23 cellular contexts compared by ENCODE assay signal in the genomic region with DNA sequence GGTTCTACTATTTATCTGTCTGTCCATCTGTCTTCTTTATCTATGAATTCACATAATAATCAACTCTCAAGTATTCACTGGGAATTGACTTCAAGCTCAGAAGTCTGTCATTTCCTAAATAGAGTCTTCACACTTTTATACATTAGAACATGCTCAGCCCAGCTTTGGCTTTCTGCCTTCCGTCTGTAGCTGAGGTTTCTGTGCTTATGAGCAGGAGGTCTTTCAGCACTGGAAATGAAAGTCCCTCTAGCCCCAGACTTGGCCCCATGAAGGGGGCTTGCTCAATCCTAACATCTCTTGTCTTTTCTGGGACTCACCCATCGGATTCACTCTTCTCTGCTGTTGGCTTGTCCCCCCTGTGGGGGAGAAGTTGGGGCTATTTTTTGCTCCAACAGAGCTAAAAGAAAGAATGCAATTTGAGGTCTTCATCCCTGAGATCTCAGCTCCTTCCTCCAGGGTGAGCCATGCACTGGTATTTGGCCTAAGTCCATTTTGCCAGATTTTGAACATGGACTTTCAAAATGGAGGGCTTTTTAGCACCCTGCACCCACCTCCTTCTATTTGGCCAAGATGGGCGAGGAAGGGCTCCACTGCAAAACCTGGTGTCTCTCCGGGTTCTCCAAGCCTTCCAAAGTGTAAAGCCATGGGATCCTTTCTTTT.
DNase-seq lines count a peak whose midpoint lies in the region; ATAC-seq and TF ChIP-seq lines count a peak whose summit lies in the region.
"Had no signal": no experiment of that assay in that cellular context is flagged by ENCODE, and none has a peak within 500 bp of the region (broad histone marks: within the 10 kb centered on the region; RNA-seq: fewer than 3 reads in every experiment).

No MANE protein-coding gene starts in this region.

- no peak for ATAC-seq in natural killer cell treated with Interleukin-12 subunit alpha and Interleukin-12 subunit beta and Interleukin-15 and Interleukin-18, amount 100 ng/mL, for 72 hours
- ATAC-seq in natural killer cell (no peak), HG03520 (IDR thresholded peaks at IDR 0.05; ENCODE audit: unreplicated experiment) (no peak)
- ATAC-seq: GM12878, heart left ventricle, left lung, Panc1, psoas muscle had no signal

- H3K27me3 Mint-ChIP-seq in natural killer cell treated with Interleukin-12 subunit alpha and Interleukin-12 subunit beta and Interleukin-15 and Interleukin-18, amount 100 ng/mL, for 72 hours, result peaks cover 0 to 6% of the 10 kb centered on the region in 2 donors
- H3K27me3 Mint-ChIP-seq in natural killer cell (ENCODE audit: low read depth in 2 of 2), result peaks cover 0 to 6% of the 10 kb centered on the region in 2 donors

- peaks cover 76% of the 10 kb centered on the region for H3K4me1 ChIP-seq in SJSA1 (replicated peaks)
- H3K4me1 ChIP-seq in colonic mucosa, result no peaks in the 10 kb centered on the region
- H3K4me1 ChIP-seq: left lung had no signal

- intact Hi-C loops in natural killer cell (cut with micrococcal nuclease) (no loop called here), colonic mucosa (cut with DNase I) (loop anchor here (5.0 kb wide), 1 partner anchor 92 kb away; no protein-coding TSS in a partner anchor)

- no peak overlapping the region for H3K9ac ChIP-seq in colonic mucosa (ENCODE audit: low read depth in 2 of 2, low read length in 2 of 2)

- H3K9me3 ChIP-seq in SJSA1 (replicated peaks) (no peaks in the 10 kb centered on the region), colonic mucosa (no peaks in the 10 kb centered on the region)
- H3K9me3 ChIP-seq: psoas muscle had no signal

- H3K9me3 Mint-ChIP-seq in natural killer cell treated with Interleukin-12 subunit alpha and Interleukin-12 subunit beta and Interleukin-15 and Interleukin-18, amount 100 ng/mL, for 72 hours, result peaks cover 3% of the 10 kb centered on the region
- peaks cover 0 to 3% of the 10 kb centered on the region in 2 donors for H3K9me3 Mint-ChIP-seq in natural killer cell

- H3K36me3 ChIP-seq in SJSA1, result no peaks in the 10 kb centered on the region
- no peaks in the 10 kb centered on the region for H3K36me3 ChIP-seq in colonic mucosa
- H3K36me3 ChIP-seq: heart left ventricle, left lung, WERI-Rb-1 had no signal

- H3K4me3 ChIP-seq in SJSA1, result no peak overlapping the region
- H3K4me3 ChIP-seq in colonic mucosa, result no peak overlapping the region
- H3K4me3 ChIP-seq: GM12878, heart left ventricle, left lung, psoas muscle, SK-N-MC had no signal

- DNase-seq in natural killer cell treated with Interleukin-12 subunit alpha and Interleukin-12 subunit beta and Interleukin-15 and Interleukin-18, amount 100 ng/mL, for 72 hours (ENCODE audit: low spot score), result peak; percentile 6
- DNase-seq in natural killer cell (no peak), SJSA1 (ENCODE audit: low read depth in 1 of 2, low spot score in 2 of 2) (peak in 1 of 2 experiments; percentile 23), mesenteric fat pad (ENCODE audit: low spot score) (peak; percentile 35), colonic mucosa (no peak), NCI-H1417 treated with DMSO at 0.1 percent for 48 hours (lab: John Stamatoyannopoulos, UW) (no peak)
- DNase-seq: AML-193, amniotic stem cell, caudate nucleus, heart left ventricle, Kasumi-1, left lung, NCI-H1092 treated with DMSO at 0.1 percent for 48 hours, NCI-H2029 treated with DMSO at 0.1 percent for 48 hours, NCI-H345, psoas muscle, substantia nigra, T-helper 2 cell had no signal

- TF ChIP-seq CTCF in natural killer cell (IDR thresholded peaks at IDR 0.05), result no peak
- TF ChIP-seq CTCF in colonic mucosa (IDR thresholded peaks at IDR 0.05), result no peak

- no peak overlapping the region for H3K27ac Mint-ChIP-seq in natural killer cell treated with Interleukin-12 subunit alpha and Interleukin-12 subunit beta and Interleukin-15 and Interleukin-18, amount 100 ng/mL, for 72 hours
- no peak overlapping the region for H3K27ac Mint-ChIP-seq in natural killer cell

- H3K27me3 ChIP-seq in SJSA1 (replicated peaks), result no peaks in the 10 kb centered on the region
- H3K27me3 ChIP-seq in colonic mucosa, result no peaks in the 10 kb centered on the region

- peaks cover 7% of the 10 kb centered on the region for H3K36me3 Mint-ChIP-seq in natural killer cell treated with Interleukin-12 subunit alpha and Interleukin-12 subunit beta and Interleukin-15 and Interleukin-18, amount 100 ng/mL, for 72 hours
- H3K36me3 Mint-ChIP-seq in natural killer cell, result peaks cover 7% of the 10 kb centered on the region

- no peak overlapping the region for H3K4me3 Mint-ChIP-seq in natural killer cell treated with Interleukin-12 subunit alpha and Interleukin-12 subunit beta and Interleukin-15 and Interleukin-18, amount 100 ng/mL, for 72 hours
- no peak overlapping the region for H3K4me3 Mint-ChIP-seq in natural killer cell

- H3K4me1 Mint-ChIP-seq in natural killer cell treated with Interleukin-12 subunit alpha and Interleukin-12 subunit beta and Interleukin-15 and Interleukin-18, amount 100 ng/mL, for 72 hours (ENCODE audit: low read depth in 2 of 2), result no peaks in the 10 kb centered on the region
- no peaks in the 10 kb centered on the region for H3K4me1 Mint-ChIP-seq in natural killer cell

- H3K27ac ChIP-seq in SJSA1, result peak overlapping the region; percentile 35
- H3K27ac ChIP-seq in colonic mucosa, result no peak overlapping the region
- H3K27ac ChIP-seq: left lung, psoas muscle, SK-N-MC, WERI-Rb-1 had no signal

Comparison
In these comparisons a context has a peak if more than half of its experiments do, and no peak if none do; other contexts are left out.
1. DNase-seq: peak in natural killer cell treated with Interleukin-12 subunit alpha and Interleukin-12 subunit beta and Interleukin-15 and Interleukin-18, amount 100 ng/mL, for 72 hours (single experiment) and mesenteric fat pad (single experiment); none in natural killer cell (single experiment), colonic mucosa (single experiment) and NCI-H1417 treated with DMSO at 0.1 percent for 48 hours (single experiment).